ENCODE assay signal across 11 cellular contexts in genomic region chr20:5654557-5654956, GRCh38. TPM values are rescaled to one million over a fixed set of nuclear protein-coding genes. Genes with fewer than 3 reads are reported as not detected.
DNase-seq lines count a peak whose midpoint lies in the region; TF ChIP-seq lines count a peak whose summit lies in the region.
"Had no signal": no experiment of that assay in that cellular context is flagged by ENCODE, and none has a peak within 500 bp of the region (broad histone marks: within the 10 kb centered on the region; RNA-seq: fewer than 3 reads in every experiment).

No MANE protein-coding gene starts in this region.

- H3K27me3 ChIP-seq in GM06990 (replicated peaks; ENCODE audit: control insufficient read depth, insufficient read depth, low read length) = no peaks in the 10 kb centered on the region
- H3K27me3 ChIP-seq in neutrophil = no peaks in the 10 kb centered on the region
- H3K27me3 ChIP-seq in stomach = no peaks in the 10 kb centered on the region

- H3K27ac ChIP-seq in neutrophil (peak overlapping the region; percentile 95), stomach (peak overlapping the region in 2 of 5 donors; percentile 14 to 59)
- H3K27ac ChIP-seq: thoracic aorta had no signal

- H3K9me3 ChIP-seq in neutrophil (no peaks in the 10 kb centered on the region), stomach (no peaks in the 10 kb centered on the region)
- H3K9me3 ChIP-seq: thoracic aorta had no signal

- WGBS in stomach, 5 donors = 46 to 62% (median 54%) methylated on average over 3 of the region's 3 CpGs

- no peak for TF ChIP-seq POLR2A in stomach (IDR thresholded peaks at IDR 0.05)

- peak; percentile 37 for DNase-seq in GM06990 (ENCODE audit: extremely low read depth, insufficient read length)
- DNase-seq in NCI-H2227 treated with DMSO at 0.1 percent for 48 hours (lab: John Stamatoyannopoulos, UW) = peak; percentile 88
- DNase-seq in cardiac fibroblast (ENCODE audit: low read depth in 2 of 2) = peak; percentile 89 to 97
- no peak for DNase-seq in HUDEP-2 (lab: John Stamatoyannopoulos, UW; ENCODE audit: unreplicated experiment in 76 of 76)
- DNase-seq in NCI-H1694 (lab: John Stamatoyannopoulos, UW) = no peak
- DNase-seq in stomach = no peak
- no peak for DNase-seq in NCI-H2171 treated with DMSO at 0.1 percent for 48 hours (lab: John Stamatoyannopoulos, UW)
- DNase-seq: activated naive CD8-positive, alpha-beta T cell treated with anti-CD3 and anti-CD28 coated beads, Interleukin-2, amount 10 ng/mL, durations not matched to agents 7 days and 5 days; NCI-H1105 had no signal

- H3K4me1 ChIP-seq in neutrophil (ENCODE audit: control insufficient read depth in 1 of 2, insufficient read depth in 1 of 2, low read depth in 1 of 2, low read length in 1 of 2) (peaks cover 98 to 99% of the 10 kb centered on the region in 2 experiments), stomach (peaks cover 16 to 45% (median 23%) of the 10 kb centered on the region in 4 donors)

- no peak for TF ChIP-seq EP300 in stomach (IDR thresholded peaks at IDR 0.05)

- no peak for TF ChIP-seq CTCF in GM06990 (IDR thresholded peaks at IDR 0.05; ENCODE audit: insufficient read depth, low read length, poor library complexity, severe bottlenecking)
- no peak for TF ChIP-seq CTCF in cardiac fibroblast (IDR thresholded peaks at IDR 0.05; ENCODE audit: low read depth, low read length)
- TF ChIP-seq CTCF in neutrophil (IDR thresholded peaks at IDR 0.05) = no peak
- no peak for TF ChIP-seq CTCF in stomach (IDR thresholded peaks at IDR 0.05)

- H3K4me3 ChIP-seq in GM06990 (replicated peaks; ENCODE audit: low read depth, low read length) (no peak overlapping the region), cardiac fibroblast (replicated peaks in 1 of 2; ENCODE audit: low read depth in 2 of 2, low read length in 2 of 2) (no peak overlapping the region), neutrophil (ENCODE audit: low read depth in 1 of 2, low read length in 1 of 2) (no peak overlapping the region), stomach (no peak overlapping the region)
- H3K4me3 ChIP-seq: thoracic aorta had no signal

- H3K36me3 ChIP-seq in GM06990 (ENCODE audit: control insufficient read depth, insufficient read depth, low read length) = no peaks in the 10 kb centered on the region
- H3K36me3 ChIP-seq in neutrophil = no peaks in the 10 kb centered on the region
- no peaks in the 10 kb centered on the region for H3K36me3 ChIP-seq in stomach
- H3K36me3 ChIP-seq: thoracic aorta had no signal

- intact Hi-C loops in stomach (cut with DNase I; ENCODE audit: low total_unique reads) = no loop called here

RNA-seq across cellular contexts. Expression of gene GPCPD1, which starts 43.8 kb away (rescaled TPM):
- 10 to 100 TPM in 4 of 5 donors, 1 to 10 TPM in 1; 7.8 to 62.5 (median 15.8) TPM for total RNA-seq in stomach
- 10 to 100 TPM in 2 of 3 donors, 1 to 10 TPM in 1; 8.3 to 16.5 (median 13.4) TPM for polyA plus RNA-seq in stomach

Comparison
In these comparisons a context has a peak if more than half of its experiments do, and no peak if none do; other contexts are left out.
1. DNase-seq: peak in GM06990 (single experiment), NCI-H2227 treated with DMSO at 0.1 percent for 48 hours (single experiment) and cardiac fibroblast (2 of 2); none in HUDEP-2 (0 of 76), NCI-H1694 (single experiment), stomach (single experiment) and NCI-H2171 treated with DMSO at 0.1 percent for 48 hours (single experiment).